Comparison of ENCODE assay signal across 12 cellular contexts in the genomic region with DNA sequence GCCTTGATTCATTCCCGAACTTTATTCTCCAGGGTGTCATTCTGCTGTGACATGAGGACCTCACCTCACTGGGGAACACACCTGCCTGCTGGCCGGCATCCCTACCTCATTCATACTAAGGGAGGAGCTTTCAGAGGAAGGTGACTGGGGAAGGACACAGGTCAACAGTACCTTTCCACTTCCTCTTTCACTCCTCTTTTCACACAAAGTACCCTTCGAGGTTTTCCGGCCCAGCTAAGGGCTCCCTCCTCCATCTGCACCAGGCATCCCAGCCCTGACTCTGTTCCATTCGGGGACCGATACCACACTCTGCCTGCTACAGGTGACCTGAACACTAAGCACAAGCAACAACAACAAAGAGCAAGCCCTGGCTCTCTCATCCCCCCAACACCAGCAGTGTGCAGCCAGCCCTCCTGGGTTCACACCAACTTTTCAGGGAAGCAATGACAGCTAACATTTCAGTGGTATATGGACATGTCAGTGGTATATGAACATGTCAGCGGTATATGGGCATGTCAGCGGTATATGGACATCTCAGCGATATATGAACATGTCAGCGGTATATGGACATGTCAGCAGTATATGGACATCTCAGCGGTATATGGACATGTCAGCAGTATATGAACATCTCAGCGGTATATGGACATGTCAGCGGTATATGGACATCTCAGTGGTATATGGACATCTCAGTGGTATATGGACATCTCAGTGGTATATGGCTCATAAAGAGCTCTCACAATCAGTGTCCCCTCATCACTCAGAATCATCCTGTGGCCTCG. TPM values are rescaled to one million over a fixed set of nuclear protein-coding genes. Genes with fewer than 3 reads are reported as not detected.
DNase-seq lines count a peak whose midpoint lies in the region; ATAC-seq and TF ChIP-seq lines count a peak whose summit lies in the region.
"Had no signal": no experiment of that assay in that cellular context is flagged by ENCODE, and none has a peak within 500 bp of the region (broad histone marks: within the 10 kb centered on the region; RNA-seq: fewer than 3 reads in every experiment).

No MANE protein-coding gene starts in this region.

- H3K36me3 ChIP-seq in endodermal cell (ENCODE audit: control insufficient read depth, insufficient read depth, low read length) (peaks cover 3% of the 10 kb centered on the region), A673 (ENCODE audit: insufficient read depth, low read length, poor library complexity, severe bottlenecking) (peaks cover 33% of the 10 kb centered on the region)

- H3K27me3 Mint-ChIP-seq in Calu3 (ENCODE audit: unreplicated experiment) (no peaks in the 10 kb centered on the region), endodermal cell (ENCODE audit: insufficient read depth) (no peaks in the 10 kb centered on the region)
- H3K27me3 Mint-ChIP-seq: CD4-positive, alpha-beta T cell had no signal

- H3K9ac ChIP-seq in endodermal cell (ENCODE audit: extremely low read depth, low read length, poor library complexity, severe bottlenecking), result no peak overlapping the region

- H3K9me3 Mint-ChIP-seq in Calu3 (ENCODE audit: low read depth, unreplicated experiment) (peaks cover under 1% of the 10 kb centered on the region), endodermal cell (no peaks in the 10 kb centered on the region)
- H3K9me3 Mint-ChIP-seq: CD4-positive, alpha-beta T cell; nephron progenitor cell had no signal

- H3K4me3 ChIP-seq in endodermal cell (ENCODE audit: low read length), result no peak overlapping the region
- H3K4me3 ChIP-seq in A673 (ENCODE audit: low read depth, low read length, poor library complexity, severe bottlenecking), result no peak overlapping the region

- H3K36me3 Mint-ChIP-seq in Calu3 (ENCODE audit: insufficient read depth, unreplicated experiment) (peaks cover 80% of the 10 kb centered on the region), endodermal cell (ENCODE audit: low read depth) (peaks cover 34% of the 10 kb centered on the region)

- no TSS peak for BruUV-seq in Calu3 (replicated peaks; lab: Mats Ljungman, UMichigan)
- no TSS peak for BruUV-seq in A673 (replicated peaks; lab: Mats Ljungman, UMichigan)

- H3K27ac Mint-ChIP-seq in Calu3 (ENCODE audit: unreplicated experiment), result peak overlapping the region; percentile 51
- peak overlapping the region; percentile 45 for H3K27ac Mint-ChIP-seq in endodermal cell
- H3K27ac Mint-ChIP-seq: CD4-positive, alpha-beta T cell; nephron progenitor cell had no signal

- intact Hi-C loops in Calu3 (cut with micrococcal nuclease; ENCODE audit: unreplicated experiment), result no loop called here
- intact Hi-C loops in A673 (cut with micrococcal nuclease; ENCODE audit: unreplicated experiment), result no loop called here

- H3K4me3 Mint-ChIP-seq in Calu3 (ENCODE audit: low read depth, unreplicated experiment) (peak overlapping the region; percentile 19), endodermal cell (no peak overlapping the region)
- H3K4me3 Mint-ChIP-seq: CD4-positive, alpha-beta T cell; nephron progenitor cell had no signal

- 93 to 97% methylated on average over 9 to 14 of the region's 14 CpGs for WGBS in endodermal cell (ENCODE audit: insufficient coverage in 1 of 2, insufficient read length in 1 of 2), 2 experiments

- peaks cover 28% of the 10 kb centered on the region for H3K4me1 Mint-ChIP-seq in Calu3 (ENCODE audit: low read depth, unreplicated experiment)
- H3K4me1 Mint-ChIP-seq in endodermal cell, result peaks cover 6% of the 10 kb centered on the region

- no peak for TF ChIP-seq CTCF in Calu3 (IDR thresholded peaks at IDR 0.05; ENCODE audit: unreplicated experiment)
- TF ChIP-seq CTCF in endodermal cell (conservative IDR thresholded peaks at IDR 0.05), result no peak
- TF ChIP-seq CTCF in A673 (conservative IDR thresholded peaks at IDR 0.05; ENCODE audit: low read depth, low read length), result no peak

- ATAC-seq in GM19043 (IDR thresholded peaks at IDR 0.05; ENCODE audit: low read depth, unreplicated experiment), result peak; percentile 54
- peak; percentile 54 for ATAC-seq in HG03139 (IDR thresholded peaks at IDR 0.05; ENCODE audit: unreplicated experiment)
- ATAC-seq in GM21528 (IDR thresholded peaks at IDR 0.05; ENCODE audit: low FRiP score, unreplicated experiment), result no peak

- H3K27me3 ChIP-seq in endodermal cell (ENCODE audit: control insufficient read depth, insufficient read depth, low read length, poor library complexity, severe bottlenecking) (no peaks in the 10 kb centered on the region), A673 (replicated peaks; ENCODE audit: insufficient read depth, low read depth, low read length, poor library complexity) (no peaks in the 10 kb centered on the region)

- no peak overlapping the region for H3K27ac ChIP-seq in endodermal cell (ENCODE audit: low read depth, low read length)
- H3K27ac ChIP-seq in A673 (ENCODE audit: low read depth, low read length, poor library complexity, severe bottlenecking), result no peak overlapping the region

- no peaks in the 10 kb centered on the region for H3K4me1 ChIP-seq in endodermal cell (ENCODE audit: control insufficient read depth, insufficient read depth, low read length)
- no peaks in the 10 kb centered on the region for H3K4me1 ChIP-seq in A673 (ENCODE audit: insufficient read depth, low read length, poor library complexity, severe bottlenecking)

- H3K9me3 ChIP-seq in endodermal cell (ENCODE audit: control insufficient read depth, low read length), result no peaks in the 10 kb centered on the region
- no peaks in the 10 kb centered on the region for H3K9me3 ChIP-seq in A673 (ENCODE audit: low read depth, low read length, poor library complexity, severe bottlenecking)

- no peak for DNase-seq in Calu3
- peak; percentile 34 for DNase-seq in endodermal cell
- no peak for DNase-seq in DMS 273 (lab: John Stamatoyannopoulos, UW; ENCODE audit: unreplicated experiment)
- no peak for DNase-seq in A673 (ENCODE audit: low spot score)
- DNase-seq in UCSD-AML1 (lab: John Stamatoyannopoulos, UW; ENCODE audit: unreplicated experiment), result no peak
- DNase-seq: NCI-H2171; nephron progenitor cell; stimulated activated CD8-positive, alpha-beta memory T cell treated with anti-CD3 and anti-CD28 coated beads, Interleukin-4, amount 100 ng/mL, for 48 hours had no signal

- CTCF ChIA-PET in Calu3 (lab: Charles Lee) (no interaction called here), A673 (lab: Charles Lee) (no interaction called here)

- POLR2A ChIA-PET in A673 (lab: Charles Lee; ENCODE audit: low non-redundant PET), result no interaction called here

RNA-seq across cellular contexts. Expression of gene TRIM25, which starts 16.0 kb away (rescaled TPM):
- 107 and 144 TPM in 2 replicates for total RNA-seq in Calu3 (2022)
- total RNA-seq in endodermal cell, result 10 to 100 TPM; 18.8 to 21.3 TPM
- polyA plus RNA-seq in endodermal cell (2013, experiment 1 of 2), result 8.9 TPM
- polyA plus RNA-seq in endodermal cell (2013, experiment 2 of 2), result 9.3 TPM
- 54.7 and 58.0 TPM in 2 replicates for total RNA-seq in A673 (2021)
